In the genomic region with DNA sequence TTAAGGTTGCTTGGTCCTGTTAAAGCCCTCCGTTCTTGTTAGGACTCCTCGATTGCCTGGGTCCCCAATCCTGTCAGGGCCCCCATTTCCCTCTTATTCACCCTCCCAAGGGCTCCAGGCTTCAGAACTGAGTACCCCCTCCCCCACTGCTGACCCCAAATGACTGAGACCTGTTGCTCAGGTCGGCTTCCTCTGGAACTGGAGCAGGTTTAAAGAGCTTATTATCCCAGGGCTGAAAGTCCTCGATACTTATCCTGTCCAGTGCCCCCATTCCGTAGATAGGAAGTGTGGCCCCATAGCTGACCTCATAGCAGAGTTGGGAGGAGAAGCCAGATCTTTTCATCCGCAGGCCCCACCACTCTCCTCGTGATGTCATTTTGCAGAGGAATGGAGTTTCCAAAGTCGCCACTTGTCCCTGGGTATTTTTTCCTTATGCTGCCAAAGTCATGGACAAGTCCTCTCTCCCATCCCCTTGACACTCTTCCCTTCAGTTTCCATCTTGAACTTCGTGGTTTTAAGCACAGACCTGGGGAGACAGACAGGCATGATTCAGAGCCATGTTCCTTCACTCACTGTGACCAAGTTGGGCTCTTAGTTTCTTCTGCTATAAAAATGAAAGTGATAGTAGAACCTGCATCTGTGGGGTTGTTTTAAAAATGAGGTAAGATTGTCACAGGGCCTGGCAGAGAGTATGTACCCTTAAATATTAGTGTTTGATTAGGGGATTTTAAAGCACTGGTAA, we compare ENCODE assay signal across 8 cellular contexts. TPM values are rescaled to one million over a fixed set of nuclear protein-coding genes. Genes with fewer than 3 reads are reported as not detected.
DNase-seq lines count a peak whose midpoint lies in the region; TF ChIP-seq lines count a peak whose summit lies in the region.

No MANE protein-coding gene starts in this region.

- no peaks in the 10 kb centered on the region for H3K27me3 ChIP-seq in H7 (ENCODE audit: control insufficient read depth, insufficient read depth, low read length)
- H3K27me3 ChIP-seq in PC-9 (ENCODE audit: insufficient read depth, low read depth) = no peaks in the 10 kb centered on the region
- no peaks in the 10 kb centered on the region for H3K27me3 ChIP-seq in mesendoderm (ENCODE audit: insufficient read depth, low read length, poor library complexity)

- H3K36me3 ChIP-seq in ES-I3 (ENCODE audit: insufficient read depth, low read length) (no peaks in the 10 kb centered on the region; the same call in 1 of the 2 replicates), H7 (replicated peaks; ENCODE audit: control insufficient read depth, insufficient read depth, low read length) (no peaks in the 10 kb centered on the region), PC-9 (ENCODE audit: low read depth) (no peaks in the 10 kb centered on the region), mesendoderm (ENCODE audit: control insufficient read depth, insufficient read depth, low read length) (no peaks in the 10 kb centered on the region)

- CTCF ChIA-PET in PC-9 (lab: Charles Lee) = interaction anchor here (0.6 kb wide), 1 partner anchor 24 kb away, joined by 3 read pairs; no protein-coding TSS in a partner anchor

- no peak overlapping the region for H3K23ac ChIP-seq in mesendoderm (ENCODE audit: low read length)

- peak overlapping the region; percentile 80 for H3K4me2 ChIP-seq in PC-9
- H3K4me2 ChIP-seq in mesendoderm (ENCODE audit: low read length) = peak overlapping the region; percentile 98

- H3K4ac ChIP-seq in mesendoderm (ENCODE audit: low read depth, low read length) = no peak overlapping the region

- H2BK120ac ChIP-seq in mesendoderm (ENCODE audit: low read depth, low read length) = no peak overlapping the region

- no peaks in the 10 kb centered on the region for H3K9me2 ChIP-seq in PC-9 (ENCODE audit: insufficient read depth)

- H3K9me3 ChIP-seq in ES-I3 (ENCODE audit: control insufficient read depth, insufficient read depth, low read length) (no peaks in the 10 kb centered on the region), PC-9 (ENCODE audit: insufficient read depth, low read depth) (no peaks in the 10 kb centered on the region)

- H2BK5ac ChIP-seq in mesendoderm (ENCODE audit: low read length) = no peak overlapping the region

- H3F3A ChIP-seq in PC-9 (ENCODE audit: insufficient read depth, low read depth) = no peaks in the 10 kb centered on the region

- H3K79me1 ChIP-seq in mesendoderm (ENCODE audit: low read length) = no peaks in the 10 kb centered on the region

- peak overlapping the region; percentile 5 for H3K56ac ChIP-seq in mesendoderm (ENCODE audit: low read length)

- DNase-seq in H7 (peak; percentile 9), PC-9 (no peak), cardiac fibroblast (ENCODE audit: low read depth in 2 of 2) (peak in 1 of 2 donors; percentile 2), mesendoderm (no peak), substantia nigra (lab: John Stamatoyannopoulos, UW) (no peak), NK-92 (lab: John Stamatoyannopoulos, UW; ENCODE audit: unreplicated experiment) (no peak), head of caudate nucleus (no peak)

- intact Hi-C loops in PC-9 (cut with micrococcal nuclease; ENCODE audit: unreplicated experiment) (loop anchor here (5.0 kb wide), 1 partner anchor 196 kb away; a partner anchor contains a TSS), head of caudate nucleus (cut with DNase I) (loop anchor here (5.0 kb wide), 1 partner anchor 39 kb away; a partner anchor contains a TSS)

- H2BK15ac ChIP-seq in mesendoderm (replicated peaks; ENCODE audit: low read depth) = no peak overlapping the region

- H2AK5ac ChIP-seq in mesendoderm (ENCODE audit: low read length) = no peak overlapping the region

- H4K8ac ChIP-seq in mesendoderm (ENCODE audit: low read depth, low read length) = no peak overlapping the region

- TF ChIP-seq CTCF in PC-9 (conservative IDR thresholded peaks at IDR 0.05) (no peak), cardiac fibroblast (IDR thresholded peaks at IDR 0.05; ENCODE audit: low read depth, low read length) (no peak)

- H3K27ac ChIP-seq in PC-9 = no peak overlapping the region
- H3K27ac ChIP-seq in mesendoderm (ENCODE audit: low read depth, low read length) = no peak overlapping the region
- H3K27ac ChIP-seq in substantia nigra (ENCODE audit: low read depth, low read length, poor library complexity, severe bottlenecking) = peak overlapping the region; percentile 92

- WGBS in mesendoderm (ENCODE audit: extremely low coverage, insufficient coverage, low lambda C conversion rate) = no CpG with 5 or more reads among the region's 9 CpGs

- H3K4me3 ChIP-seq in H7 (ENCODE audit: insufficient read depth, low read depth, low read length) (peak overlapping the region; percentile 80), PC-9 (peak overlapping the region; percentile 79), cardiac fibroblast (replicated peaks in 1 of 2; ENCODE audit: low read depth in 2 of 2, low read length in 2 of 2) (peak overlapping the region; percentile 93 to 96), mesendoderm (ENCODE audit: low read length) (peak overlapping the region; percentile 95)

- H3K79me2 ChIP-seq in PC-9 (ENCODE audit: low read depth) (no peaks in the 10 kb centered on the region), mesendoderm (ENCODE audit: control insufficient read depth, insufficient read depth, low read length) (no peaks in the 10 kb centered on the region)

- no peaks in the 10 kb centered on the region for H4K20me1 ChIP-seq in PC-9 (ENCODE audit: insufficient read depth)

- H2AFZ ChIP-seq in PC-9 = peak overlapping the region; percentile 94

- no peaks in the 10 kb centered on the region for H3K4me1 ChIP-seq in ES-I3 (ENCODE audit: insufficient read depth, low read length)
- H3K4me1 ChIP-seq in PC-9 (replicated peaks; ENCODE audit: insufficient read depth) = peaks cover 11% of the 10 kb centered on the region; the same call in 1 of the 2 replicates
- H3K4me1 ChIP-seq in mesendoderm (ENCODE audit: control insufficient read depth, low read depth, low read length) = no peaks in the 10 kb centered on the region

- H3K9ac ChIP-seq in ES-I3 (ENCODE audit: low read depth, low read length) (peak overlapping the region; percentile 85), mesendoderm (ENCODE audit: low read length) (peak overlapping the region; percentile 82)

- POLR2A ChIA-PET in PC-9 (lab: Charles Lee; ENCODE audit: unreplicated experiment) = interaction anchor here (0.6 kb wide), 1 partner anchor 18 kb away, joined by 4 read pairs; no protein-coding TSS in a partner anchor

- H3K18ac ChIP-seq in mesendoderm (ENCODE audit: low read length) = no peak overlapping the region

- no peak overlapping the region for H4K5ac ChIP-seq in mesendoderm (ENCODE audit: low read length)

- TSS peak; percentile 45 for BruUV-seq in PC-9 (replicated peaks; lab: Mats Ljungman, UMichigan)

RNA-seq across cellular contexts. Expression of a gene that starts 1.2 kb away (rescaled TPM):
- total RNA-seq in H7 (2014; rRNA removed; shearing (Covaris generic)) = 8.7 and 12.5 TPM in 2 replicates
- 12.0 and 12.5 TPM in 2 replicates for total RNA-seq in PC-9 (2021)
- polyA plus RNA-seq in mesendoderm (2013, experiment 1 of 2) = 4.8 TPM
- 4.8 TPM for polyA plus RNA-seq in mesendoderm (2013, experiment 2 of 2)

RNA-seq across cellular contexts. Expression of a gene that starts 32.7 kb away (rescaled TPM):
- total RNA-seq in H7 (2014; rRNA removed; shearing (Covaris generic)) = under 0.01 and 0.03 TPM in 2 replicates
- total RNA-seq in PC-9 (2021) = not detected in 2 replicates
- 0.01 TPM for polyA plus RNA-seq in mesendoderm (2013, experiment 1 of 2)
- 0.01 TPM for polyA plus RNA-seq in mesendoderm (2013, experiment 2 of 2)

RNA-seq across cellular contexts. Expression of a gene that starts 39.7 kb away (rescaled TPM):
- total RNA-seq in H7 (2014; rRNA removed; shearing (Covaris generic)) = 29.6 and 40.1 TPM in 2 replicates
- 14.9 and 15.2 TPM in 2 replicates for total RNA-seq in PC-9 (2021)
- polyA plus RNA-seq in mesendoderm (2013, experiment 1 of 2) = 18.3 TPM
- polyA plus RNA-seq in mesendoderm (2013, experiment 2 of 2) = 18.0 TPM

RNA-seq across cellular contexts. Expression of a gene that starts 43.8 kb away (rescaled TPM):
- total RNA-seq in H7 (2014; rRNA removed; shearing (Covaris generic)) = 116 and 127 TPM in 2 replicates
- 52.5 and 54.9 TPM in 2 replicates for total RNA-seq in PC-9 (2021)
- polyA plus RNA-seq in mesendoderm (2013, experiment 1 of 2) = 105 TPM
- polyA plus RNA-seq in mesendoderm (2013, experiment 2 of 2) = 107 TPM
